Comparison of ENCODE assay signal across 9 cellular contexts in genomic region chr13:30341815-30342570, GRCh38. TPM values are rescaled to one million over a fixed set of nuclear protein-coding genes. Genes with fewer than 3 reads are reported as not detected.
DNase-seq lines count a peak whose midpoint lies in the region; ATAC-seq and TF ChIP-seq lines count a peak whose summit lies in the region.
"Had no signal": no experiment of that assay in that cellular context is flagged by ENCODE, and none has a peak within 500 bp of the region (broad histone marks: within the 10 kb centered on the region; RNA-seq: fewer than 3 reads in every experiment).

No MANE protein-coding gene starts in this region.

- no peaks in the 10 kb centered on the region for H4K20me1 ChIP-seq in PC-9 (ENCODE audit: insufficient read depth)

- no peaks in the 10 kb centered on the region for H3K9me3 Mint-ChIP-seq in natural killer cell treated with Interleukin-12 subunit alpha and Interleukin-12 subunit beta and Interleukin-15 and Interleukin-18, amount 100 ng/mL, for 72 hours

- H3K9me2 ChIP-seq in PC-9 (ENCODE audit: insufficient read depth) = no peaks in the 10 kb centered on the region

- H3K4me3 Mint-ChIP-seq in natural killer cell treated with Interleukin-12 subunit alpha and Interleukin-12 subunit beta and Interleukin-15 and Interleukin-18, amount 100 ng/mL, for 72 hours = no peak overlapping the region

- H3F3A ChIP-seq in PC-9 (ENCODE audit: insufficient read depth, low read depth) = peaks cover 39% of the 10 kb centered on the region

- H3K27ac Mint-ChIP-seq in natural killer cell treated with Interleukin-12 subunit alpha and Interleukin-12 subunit beta and Interleukin-15 and Interleukin-18, amount 100 ng/mL, for 72 hours = no peak overlapping the region

- DNase-seq in COLO829 (ENCODE audit: low spot score) (peak; percentile 53), PC-9 (peak; percentile 70 to 86), foreskin fibroblast (peak; percentile 94 to 97), pons (ENCODE audit: low spot score) (peak; percentile 56), GM10248 (ENCODE audit: extremely low spot score) (no peak), mesenteric fat pad (ENCODE audit: low spot score) (no peak)
- no peak for DNase-seq in natural killer cell treated with Interleukin-12 subunit alpha and Interleukin-12 subunit beta and Interleukin-15 and Interleukin-18, amount 100 ng/mL, for 72 hours (ENCODE audit: low spot score)

- H3K79me2 ChIP-seq in PC-9 (ENCODE audit: low read depth) = no peaks in the 10 kb centered on the region

- no peaks in the 10 kb centered on the region for H3K36me3 Mint-ChIP-seq in natural killer cell treated with Interleukin-12 subunit alpha and Interleukin-12 subunit beta and Interleukin-15 and Interleukin-18, amount 100 ng/mL, for 72 hours

- H3K4me3 ChIP-seq in PC-9 (peak overlapping the region; percentile 1; the same call in 1 of the 2 replicates), foreskin fibroblast (ENCODE audit: low read depth in 1 of 2, low read length in 2 of 2) (peak overlapping the region in 1 of 2 donors; percentile 26)
- H3K4me3 ChIP-seq: GM12878 had no signal

- POLR2A ChIA-PET in PC-9 (lab: Charles Lee; ENCODE audit: unreplicated experiment) (interaction anchor here (0.5 to 0.6 kb wide), 2 partner anchors 89 to 208 kb away, joined by 3 to 5 read pairs; no protein-coding TSS in a partner anchor), GM10248 (lab: Yijun Ruan, JAX) (no interaction called here)

- BruUV-seq in PC-9 (replicated peaks; lab: Mats Ljungman, UMichigan) = no TSS peak

- intact Hi-C loops in PC-9 (cut with micrococcal nuclease; ENCODE audit: unreplicated experiment) = loop anchor here (2.0 kb wide), 1 partner anchor 35 kb away; the partner anchor contains the start of gene KATNAL1

- peaks cover 60% of the 10 kb centered on the region for H3K4me1 ChIP-seq in PC-9 (replicated peaks; ENCODE audit: insufficient read depth)

- no peaks in the 10 kb centered on the region for H3K9me3 ChIP-seq in PC-9 (ENCODE audit: insufficient read depth, low read depth)

- no peak overlapping the region for H3K27ac ChIP-seq in PC-9

- no peak overlapping the region for H2AFZ ChIP-seq in PC-9

- CTCF ChIA-PET in PC-9 (lab: Charles Lee) (interaction anchor here (0.6 kb wide), 1 partner anchor 104 kb away, joined by 6 read pairs; no protein-coding TSS in a partner anchor), GM10248 (lab: Yijun Ruan, JAX) (interaction anchor here (1.0 to 1.8 kb wide), 5 partner anchors 12 to 210 kb away, joined by 3 to 7 read pairs (median 4); no protein-coding TSS in a partner anchor)

- no peaks in the 10 kb centered on the region for H3K27me3 ChIP-seq in PC-9 (ENCODE audit: insufficient read depth, low read depth)

- H3K4me1 Mint-ChIP-seq in natural killer cell treated with Interleukin-12 subunit alpha and Interleukin-12 subunit beta and Interleukin-15 and Interleukin-18, amount 100 ng/mL, for 72 hours (ENCODE audit: low read depth in 2 of 2) = peaks cover 15 to 18% of the 10 kb centered on the region in 2 donors

- no peaks in the 10 kb centered on the region for H3K27me3 Mint-ChIP-seq in natural killer cell treated with Interleukin-12 subunit alpha and Interleukin-12 subunit beta and Interleukin-15 and Interleukin-18, amount 100 ng/mL, for 72 hours

- no peak for ATAC-seq in natural killer cell treated with Interleukin-12 subunit alpha and Interleukin-12 subunit beta and Interleukin-15 and Interleukin-18, amount 100 ng/mL, for 72 hours
- ATAC-seq in GM21526 (IDR thresholded peaks at IDR 0.05; ENCODE audit: low FRiP score, unreplicated experiment) = no peak
- ATAC-seq: GM12878 had no signal

- H3K36me3 ChIP-seq in PC-9 (ENCODE audit: low read depth) = no peaks in the 10 kb centered on the region

- H3K4me2 ChIP-seq in PC-9 = peak overlapping the region; percentile 55

- TF ChIP-seq CTCF in PC-9 (conservative IDR thresholded peaks at IDR 0.05) (no peak), foreskin fibroblast (IDR thresholded peaks at IDR 0.05; ENCODE audit: low read depth, low read length) (no peak), GM10248 (IDR thresholded peaks at IDR 0.05; ENCODE audit: control extremely low read depth, extremely low read depth, low read depth, missing control alignments) (no peak)

RNA-seq across cellular contexts. Expression of gene KATNAL1, which starts 34.6 kb away (rescaled TPM):
- total RNA-seq in PC-9 (2021) (11.8 and 14.8 TPM in 2 replicates), mesenteric fat pad (31.6 TPM)
- total RNA-seq in natural killer cell treated with Interleukin-12 subunit alpha and Interleukin-12 subunit beta and Interleukin-15 and Interleukin-18, amount 100 ng/mL, for 72 hours = 10 to 100 TPM in 1 of 2 donors, 1 to 10 TPM in 1; 9.6 to 22.4 TPM

Comparison
In these comparisons a context has a peak if more than half of its experiments do, and no peak if none do; other contexts are left out.
1. DNase-seq: peak in COLO829 (single experiment), PC-9 (2 of 2), foreskin fibroblast (2 of 2) and pons (single experiment); none in natural killer cell treated with Interleukin-12 subunit alpha and Interleukin-12 subunit beta and Interleukin-15 and Interleukin-18, amount 100 ng/mL, for 72 hours (single experiment), GM10248 (single experiment) and mesenteric fat pad (single experiment).